In the genomic region with DNA sequence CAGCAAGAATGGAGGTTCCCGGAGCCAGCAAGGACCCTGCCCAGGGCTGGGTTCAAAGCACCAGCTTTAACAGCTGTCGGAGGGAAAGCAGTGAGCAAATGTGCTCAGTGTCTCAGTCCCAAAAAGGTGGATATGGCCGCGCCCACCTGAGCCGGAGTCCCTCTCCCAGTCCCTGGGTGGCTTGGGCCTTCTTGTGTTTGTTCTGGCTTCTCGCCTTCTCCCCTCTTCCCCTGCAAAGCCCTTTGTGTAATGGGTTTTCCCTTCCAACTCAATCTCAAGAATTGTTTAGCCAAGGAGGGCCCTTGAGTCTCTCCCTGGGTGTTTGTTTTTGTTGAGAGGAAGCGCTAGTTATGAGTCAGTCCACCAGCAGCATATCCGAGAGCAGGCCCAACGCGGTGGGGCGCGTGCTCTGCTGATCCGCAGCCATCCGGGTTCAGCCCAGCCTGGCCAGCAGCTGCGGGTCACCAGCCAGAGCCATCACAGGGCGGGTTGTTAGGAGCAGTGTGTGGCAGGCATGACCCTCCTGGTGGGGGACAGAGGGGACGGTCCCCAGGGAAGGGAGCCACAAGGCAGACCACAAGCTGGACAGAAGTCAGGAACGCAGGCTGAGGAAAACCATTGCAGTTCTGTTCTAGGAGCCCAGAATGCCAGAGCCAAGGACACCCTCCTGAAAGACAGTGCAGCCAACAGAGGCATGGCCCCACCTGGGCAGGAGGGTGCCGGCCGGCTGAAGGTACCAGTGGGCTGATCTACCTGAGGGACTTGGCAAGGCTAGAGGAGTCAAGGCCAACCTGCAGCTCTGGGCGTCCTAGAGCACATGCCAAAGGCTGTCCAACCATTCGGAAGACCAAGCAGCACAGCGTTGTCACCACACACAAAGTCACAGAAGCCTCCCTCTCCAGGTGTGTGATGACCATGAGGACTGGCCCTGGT, we compare ENCODE assay signal across 9 cellular contexts. TPM values are rescaled to one million over a fixed set of nuclear protein-coding genes. Genes with fewer than 3 reads are reported as not detected.
A peak's percentile ranks its signal among the peaks of the same experiment; 100 is the strongest.
DNase-seq lines count a peak whose midpoint lies in the region.
"Had no signal": no experiment of that assay in that cellular context is flagged by ENCODE, and none has a peak within 500 bp of the region (broad histone marks: within the 10 kb centered on the region; RNA-seq: fewer than 3 reads in every experiment).

No MANE protein-coding gene starts in this region.

- peak; percentile 89 for DNase-seq in ELR (ENCODE audit: low read depth)
- peak; percentile 92 to 96 for DNase-seq in SJSA1 (ENCODE audit: low read depth in 1 of 2, low spot score in 2 of 2)
- peak; percentile 75 for DNase-seq in cardiac septum (ENCODE audit: low spot score)
- no peak for DNase-seq in NAMALWA (ENCODE audit: low spot score)
- no peak for DNase-seq in stimulated activated CD4-positive, alpha-beta T cell treated with anti-CD3 and anti-CD28 coated beads, Interleukin-4, amount 100 ng/mL, for 1 hour
- no peak for DNase-seq in COLO829 (ENCODE audit: low spot score)
- DNase-seq in T-helper 1 cell: no peak
- DNase-seq: activated B cell treated with CpG ODN at 0.5 μM for 24 hours had no signal

- H3K4me3 ChIP-seq in SJSA1 (no peak overlapping the region), rectal smooth muscle tissue (ENCODE audit: low read length) (no peak overlapping the region)

- peak overlapping the region; percentile 22 for H3K27ac ChIP-seq in SJSA1
- H3K27ac ChIP-seq in rectal smooth muscle tissue (ENCODE audit: low read depth, low read length): peak overlapping the region; percentile 80

- H3K4me1 ChIP-seq in SJSA1 (replicated peaks): peaks cover 56% of the 10 kb centered on the region
- H3K4me1 ChIP-seq in rectal smooth muscle tissue (ENCODE audit: control insufficient read depth, insufficient read depth, low read length): peaks cover 11% of the 10 kb centered on the region

- H3K27me3 ChIP-seq in SJSA1 (replicated peaks) (no peaks in the 10 kb centered on the region), rectal smooth muscle tissue (ENCODE audit: control insufficient read depth, insufficient read depth, low read length) (no peaks in the 10 kb centered on the region)

- H3K9me3 ChIP-seq in SJSA1 (replicated peaks): 0 out of 2 replicates have a peak, but pooled peaks cover 2% of the 10 kb centered on the region

- H3K9ac ChIP-seq in rectal smooth muscle tissue (ENCODE audit: low read length): no peak overlapping the region

- H3K36me3 ChIP-seq in SJSA1 (no peaks in the 10 kb centered on the region), rectal smooth muscle tissue (ENCODE audit: control insufficient read depth, insufficient read depth, low read length) (no peaks in the 10 kb centered on the region)

- intact Hi-C loops in cardiac septum (cut with DNase I): loop anchor here (5.0 to 10.0 kb wide), 2 partner anchors 41 to 101 kb away; no protein-coding TSS in a partner anchor

RNA-seq across cellular contexts. Expression of gene CALML3, which starts 21.3 kb away (rescaled TPM):
- not detected in 2 replicates for total RNA-seq in SJSA1 (2014; rRNA removed; shearing (Covaris generic))
- not detected for total RNA-seq in cardiac septum
- total RNA-seq: activated B cell treated with CpG ODN at 0.5 μM for 24 hours had no signal

RNA-seq across cellular contexts. Expression of gene CALML5, which starts 46.7 kb away (rescaled TPM):
- total RNA-seq in SJSA1 (2014; rRNA removed; shearing (Covaris generic)): not detected in 2 replicates
- total RNA-seq in cardiac septum: not detected
- total RNA-seq: activated B cell treated with CpG ODN at 0.5 μM for 24 hours had no signal

Comparison
In these comparisons a context has a peak if more than half of its experiments do, and no peak if none do; other contexts are left out.
1. DNase-seq: peak in ELR (single experiment), SJSA1 (2 of 2) and cardiac septum (single experiment); none in NAMALWA (single experiment), stimulated activated CD4-positive, alpha-beta T cell treated with anti-CD3 and anti-CD28 coated beads, Interleukin-4, amount 100 ng/mL, for 1 hour (single experiment), COLO829 (single experiment) and T-helper 1 cell (0 of 5).